In the genomic region with DNA sequence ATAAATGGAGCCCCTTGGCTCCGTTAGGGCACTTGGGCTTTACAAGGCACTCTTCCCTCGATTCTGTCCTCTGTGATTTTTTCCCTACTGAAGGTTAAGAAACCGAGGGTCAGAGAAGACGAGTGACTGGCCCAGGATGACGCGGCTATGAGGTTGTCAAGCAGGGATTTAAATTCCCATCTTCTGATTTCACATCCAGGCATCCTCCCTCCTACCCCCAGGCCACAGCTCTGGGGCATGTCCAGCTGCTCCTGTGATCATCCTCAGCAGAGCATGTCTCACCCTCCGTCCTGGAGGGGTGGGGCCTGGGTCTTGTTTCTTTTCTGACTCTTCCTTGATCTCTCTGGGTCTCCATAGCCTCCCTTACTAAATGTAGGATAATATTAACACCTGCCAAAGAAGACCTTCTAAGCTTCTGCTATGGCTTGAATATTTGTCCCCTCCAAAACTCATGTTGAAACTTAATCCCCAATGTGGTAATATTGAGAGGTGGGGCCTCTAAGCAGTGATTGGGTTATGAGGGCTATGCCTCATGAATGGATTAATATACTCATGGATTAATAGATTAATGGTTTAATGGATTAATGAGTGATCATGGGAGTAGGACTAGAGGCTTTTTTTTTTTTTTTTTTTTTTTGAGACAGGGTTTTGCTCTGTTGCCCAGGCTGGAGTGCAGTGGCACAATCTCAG, we compare ENCODE assay signal across 15 cellular contexts. TPM values are rescaled to one million over a fixed set of nuclear protein-coding genes. Genes with fewer than 3 reads are reported as not detected.
DNase-seq lines count a peak whose midpoint lies in the region; ATAC-seq, FAIRE-seq and TF ChIP-seq lines count a peak whose summit lies in the region.
"Had no signal": no experiment of that assay in that cellular context is flagged by ENCODE, and none has a peak within 500 bp of the region (broad histone marks: within the 10 kb centered on the region; RNA-seq: fewer than 3 reads in every experiment).

No MANE protein-coding gene starts in this region.

- DNase-seq in A549 (ENCODE audit: low read depth in 1 of 2, low spot score in 1 of 2) (peak; percentile 33 to 76), HCT116 (ENCODE audit: low read depth, low spot score) (no peak), WTC11 (ENCODE audit: low spot score) (no peak), glomerular visceral epithelial cell (ENCODE audit: extremely low spot score) (peak; percentile 86), dermis blood vessel endothelial cell (no peak), dorsolateral prefrontal cortex (no peak)
- no peak for DNase-seq in activated CD4-positive, alpha-beta T cell treated with anti-CD3 and anti-CD28 coated beads for 36 hours
- DNase-seq: activated naive CD4-positive, alpha-beta T cell treated with anti-CD3 and anti-CD28 coated beads for 36 hours; colonic mucosa; left ventricle myocardium superior; NCI-H2227 treated with DMSO at 0.1 percent for 48 hours; spleen; upper lobe of right lung had no signal

- BruUV-seq in HCT116 (replicated peaks; lab: Mats Ljungman, UMichigan): no TSS peak

- no peak; a peak in 1 of 5 replicates for TF ChIP-seq EP300 in A549 (IDR thresholded peaks at IDR 0.05)

- no peaks in the 10 kb centered on the region for H3K79me2 ChIP-seq in HCT116 (ENCODE audit: insufficient read depth, low read length)

- H3K9me3 Mint-ChIP-seq in WTC11: no peaks in the 10 kb centered on the region
- no peaks in the 10 kb centered on the region for H3K9me3 Mint-ChIP-seq in activated CD4-positive, alpha-beta T cell treated with anti-CD3 and anti-CD28 coated beads for 36 hours (ENCODE audit: low read depth)
- H3K9me3 Mint-ChIP-seq: activated naive CD4-positive, alpha-beta T cell treated with anti-CD3 and anti-CD28 coated beads for 36 hours had no signal

- peak overlapping the region; percentile 64 for H3K4me2 ChIP-seq in A549
- peak overlapping the region; percentile 80 for H3K4me2 ChIP-seq in HCT116 (ENCODE audit: low read length)

- no peak for FAIRE-seq in A549 (lab: Jason Lieb, UNC)

- no peaks in the 10 kb centered on the region for H4K20me1 ChIP-seq in HCT116 (ENCODE audit: insufficient read depth)

- CTCF ChIA-PET in A549 (lab: Yijun Ruan, JAX): interaction anchor here (1.3 to 6.1 kb wide), 5 partner anchors 13 to 68 kb away, joined by 3 to 42 read pairs (median 9); partner anchors contain the start of gene CD52
- CTCF ChIA-PET in HCT116 (lab: Charles Lee): interaction anchor here (1.0 kb wide), 1 partner anchor 15 kb away, joined by 3 read pairs; no protein-coding TSS in a partner anchor
- CTCF ChIA-PET in WTC11 (lab: Charles Lee): interaction anchor here (1.3 to 2.9 kb wide), 4 partner anchors 10 to 63 kb away, joined by 5 to 11 read pairs (median 7); no protein-coding TSS in a partner anchor
- CTCF ChIA-PET in activated CD4-positive, alpha-beta T cell treated with anti-CD3 and anti-CD28 coated beads for 36 hours (lab: Charles Lee): interaction anchor here (0.6 to 1.0 kb wide), 2 partner anchors 9 to 21 kb away, joined by 3 to 4 read pairs; no protein-coding TSS in a partner anchor

- TF ChIP-seq POLR2A in A549 (IDR thresholded peaks at IDR 0.05; ENCODE audit: low read length) (no peak), HCT116 (IDR thresholded peaks at IDR 0.05; ENCODE audit: borderline replicate concordance, extremely low read depth, insufficient read depth, insufficient read length) (no peak)

- 31% methylated on average over 7 of the region's 7 CpGs for WGBS in A549 (ENCODE audit: missing lambda C conversion rate)

- H3K9me3 ChIP-seq in A549: no peaks in the 10 kb centered on the region
- no peaks in the 10 kb centered on the region for H3K9me3 ChIP-seq in HCT116 (ENCODE audit: control insufficient read depth in 1 of 2, insufficient read depth in 1 of 2, low read depth in 1 of 2, low read length in 2 of 2)
- H3K9me3 ChIP-seq: colonic mucosa, neutrophil, spleen, upper lobe of right lung had no signal

- RAD21 ChIA-PET in HCT116 (lab: Charles Lee; ENCODE audit: low non-redundant PET in 1 of 2, low total read pairs in 2 of 2, uncharacterized antibody in 2 of 2, unreplicated experiment in 2 of 2): no interaction called here

- H3K27me3 Mint-ChIP-seq in WTC11 (ENCODE audit: low read depth): no peaks in the 10 kb centered on the region
- H3K27me3 Mint-ChIP-seq in activated CD4-positive, alpha-beta T cell treated with anti-CD3 and anti-CD28 coated beads for 36 hours: no peaks in the 10 kb centered on the region

- H3K4me3 ChIP-seq in A549: no peak overlapping the region
- no peak overlapping the region for H3K4me3 ChIP-seq in HCT116 (replicated peaks in 1 of 2; ENCODE audit: low read depth in 1 of 2, low read length in 2 of 2)
- no peak overlapping the region for H3K4me3 ChIP-seq in dorsolateral prefrontal cortex
- H3K4me3 ChIP-seq: colonic mucosa, spleen, upper lobe of right lung had no signal

- peaks cover 32% of the 10 kb centered on the region for H3K4me1 Mint-ChIP-seq in WTC11
- H3K4me1 Mint-ChIP-seq in activated CD4-positive, alpha-beta T cell treated with anti-CD3 and anti-CD28 coated beads for 36 hours: no peaks in the 10 kb centered on the region

- no peak overlapping the region for H3K9ac ChIP-seq in HCT116 (ENCODE audit: low read length)

- peak overlapping the region; percentile 78 to 95 for H3K27ac ChIP-seq in A549
- no peak overlapping the region for H3K27ac ChIP-seq in HCT116 (ENCODE audit: low read depth, low read length)
- H3K27ac ChIP-seq in dorsolateral prefrontal cortex: no peak overlapping the region
- H3K27ac ChIP-seq: colonic mucosa, neutrophil, spleen, upper lobe of right lung had no signal

- H3K36me3 Mint-ChIP-seq in WTC11: no peaks in the 10 kb centered on the region
- H3K36me3 Mint-ChIP-seq in activated CD4-positive, alpha-beta T cell treated with anti-CD3 and anti-CD28 coated beads for 36 hours (ENCODE audit: low read depth): no peaks in the 10 kb centered on the region

- H3K27me3 ChIP-seq in HCT116 (ENCODE audit: insufficient read depth, low read length): no peaks in the 10 kb centered on the region
- peaks cover 0 to 6% (median 0%) of the 10 kb centered on the region in 45 donors for H3K27me3 ChIP-seq in dorsolateral prefrontal cortex
- H3K27me3 ChIP-seq: colonic mucosa, neutrophil had no signal

- intact Hi-C loops in HCT116 (cut with micrococcal nuclease) (no loop called here), dorsolateral prefrontal cortex (cut with DNase I) (no loop called here)
- intact Hi-C loops in activated CD4-positive, alpha-beta T cell treated with anti-CD3 and anti-CD28 coated beads for 36 hours (cut with DNase I, micrococcal nuclease): no loop called here

- no peaks in the 10 kb centered on the region for H3K36me3 ChIP-seq in HCT116 (ENCODE audit: control insufficient read depth in 1 of 2, insufficient read depth in 2 of 2, low read length in 2 of 2)
- H3K36me3 ChIP-seq: colonic mucosa, neutrophil, spleen, upper lobe of right lung had no signal

- H3K4me1 ChIP-seq in A549: peaks cover 56% of the 10 kb centered on the region
- peaks cover 49 to 54% of the 10 kb centered on the region in 2 experiments for H3K4me1 ChIP-seq in HCT116 (ENCODE audit: control insufficient read depth in 1 of 2, insufficient read depth in 2 of 2, low read length in 2 of 2)
- H3K4me1 ChIP-seq: spleen, upper lobe of right lung had no signal

- 0 out of 2 replicates have a peak overlapping the region, but pooled peaks have one; percentile 26 for H3K27ac Mint-ChIP-seq in WTC11
- no peak overlapping the region for H3K27ac Mint-ChIP-seq in activated CD4-positive, alpha-beta T cell treated with anti-CD3 and anti-CD28 coated beads for 36 hours
- H3K27ac Mint-ChIP-seq: activated naive CD4-positive, alpha-beta T cell treated with anti-CD3 and anti-CD28 coated beads for 36 hours had no signal

- no peak overlapping the region for H3K4me3 Mint-ChIP-seq in WTC11
- no peak overlapping the region for H3K4me3 Mint-ChIP-seq in activated CD4-positive, alpha-beta T cell treated with anti-CD3 and anti-CD28 coated beads for 36 hours
- H3K4me3 Mint-ChIP-seq: activated naive CD4-positive, alpha-beta T cell treated with anti-CD3 and anti-CD28 coated beads for 36 hours had no signal

- no peak for TF ChIP-seq RAD21 in A549 (conservative IDR thresholded peaks at IDR 0.05 in 1 of 2, IDR thresholded peaks at IDR 0.05 in 1 of 2)
- no peak for TF ChIP-seq RAD21 in HCT116 (IDR thresholded peaks at IDR 0.05; ENCODE audit: low read depth)

- TF ChIP-seq CTCF in A549 (IDR thresholded peaks at IDR 0.05): no peak
- no peak for TF ChIP-seq CTCF in HCT116 (IDR thresholded peaks at IDR 0.05 in 2 of 3, conservative IDR thresholded peaks at IDR 0.05 in 1 of 3; ENCODE audit: borderline replicate concordance in 1 of 3, insufficient read depth in 1 of 3, low read depth in 2 of 3, low read length in 2 of 3)
- no peak for TF ChIP-seq CTCF in WTC11 (IDR thresholded peaks at IDR 0.05)
- TF ChIP-seq CTCF in dorsolateral prefrontal cortex (IDR thresholded peaks at IDR 0.05 in 54 of 56, conservative IDR thresholded peaks at IDR 0.05 in 2 of 56; ENCODE audit: low read depth in 1 of 56, partially characterized antibody in 56 of 56): no peak

- POLR2A ChIA-PET in A549 (lab: Yijun Ruan, JAX): no interaction called here
- POLR2A ChIA-PET in HCT116 (lab: Charles Lee): interaction anchor here (0.7 kb wide), 1 partner anchor 643 kb away, joined by 4 read pairs; no protein-coding TSS in a partner anchor
- POLR2A ChIA-PET in WTC11 (lab: Charles Lee): no interaction called here
- POLR2A ChIA-PET in activated CD4-positive, alpha-beta T cell treated with anti-CD3 and anti-CD28 coated beads for 36 hours (lab: Charles Lee): interaction anchor here (0.5 kb wide), 1 partner anchor 281 kb away, joined by 3 read pairs; no protein-coding TSS in a partner anchor

- H3K9me2 ChIP-seq in HCT116 (ENCODE audit: insufficient read depth): no peaks in the 10 kb centered on the region

- ATAC-seq in A549 (peak; percentile 61 to 73), HCT116 (no peak), WTC11 (no peak), GM19397 (IDR thresholded peaks at IDR 0.05; ENCODE audit: unreplicated experiment) (no peak)
- no peak for ATAC-seq in activated CD4-positive, alpha-beta T cell treated with anti-CD3 and anti-CD28 coated beads for 36 hours
- ATAC-seq: left ventricle myocardium superior, upper lobe of right lung had no signal

- no peak overlapping the region for H2AFZ ChIP-seq in HCT116 (ENCODE audit: low read depth, low read length, poor library complexity, severe bottlenecking)

RNA-seq across cellular contexts. Expression of gene CRYBG2, which starts 4.6 kb away (rescaled TPM):
- polyA plus RNA-seq in A549 (2011; rRNA removed): 0.67 and 1.1 TPM in 2 replicates
- polyA plus RNA-seq in A549 (2012; cell fraction: cytosol; rRNA removed): 2.0 and 2.1 TPM in 2 replicates
- polyA plus RNA-seq in A549 (2012; cell fraction: nucleus; rRNA removed): 4.9 and 8.7 TPM in 2 replicates
- polyA plus RNA-seq in A549 (2017; fragmentation: RNase III; extraction: RNeasy Plus Mini Kit Qiagen cat#74134 plus additional on column Dnase treatment): 2.3 to 2.7 TPM (median 2.4 TPM) in 3 replicates
- 2.0 and 3.8 TPM in 2 replicates for polyA minus RNA-seq in A549 (2011; rRNA and poly(A)+ RNA removed)
- 10.5 TPM for total RNA-seq in HCT116 (2021; ENCODE audit: unreplicated experiment)
- polyA plus RNA-seq in HCT116 (2012): 11.8 and 13.8 TPM in 2 replicates
- total RNA-seq in WTC11 (2021): 14.4 to 21.1 TPM (median 17.8 TPM) in 3 replicates
- 0.70 TPM in 1 of 2 replicates, not detected in the other for total RNA-seq in dermis blood vessel endothelial cell
- total RNA-seq in activated CD4-positive, alpha-beta T cell treated with anti-CD3 and anti-CD28 coated beads for 36 hours: 1 to 10 TPM; 1.5 to 1.6 TPM
- total RNA-seq in dorsolateral prefrontal cortex: 1 to 10 TPM in 1 of 120 experiments, under 1 TPM in 1, not detected in 118; 0.14 to 1.2 TPM
- total RNA-seq: left ventricle myocardium superior had no signal

RNA-seq across cellular contexts. Expression of gene ZNF683, which starts 23.2 kb away (rescaled TPM):
- not detected in 2 replicates for polyA plus RNA-seq in A549 (2011; rRNA removed)
- not detected in 2 replicates for polyA plus RNA-seq in A549 (2012; cell fraction: cytosol; rRNA removed)
- polyA plus RNA-seq in A549 (2012; cell fraction: nucleus; rRNA removed): not detected in 2 replicates
- polyA plus RNA-seq in A549 (2017; fragmentation: RNase III; extraction: RNeasy Plus Mini Kit Qiagen cat#74134 plus additional on column Dnase treatment): not detected in 3 replicates
- polyA minus RNA-seq in A549 (2011; rRNA and poly(A)+ RNA removed): not detected in 2 replicates
- total RNA-seq in HCT116 (2021; ENCODE audit: unreplicated experiment): not detected
- not detected in 2 replicates for polyA plus RNA-seq in HCT116 (2012)
- total RNA-seq in WTC11 (2021): not detected in 3 replicates
- not detected in 2 replicates for total RNA-seq in dermis blood vessel endothelial cell
- total RNA-seq in activated CD4-positive, alpha-beta T cell treated with anti-CD3 and anti-CD28 coated beads for 36 hours: not detected
- under 1 TPM in 6 of 120 experiments, not detected in 114; 0.26 to 0.76 (median 0.51) TPM for total RNA-seq in dorsolateral prefrontal cortex
- total RNA-seq: activated naive CD4-positive, alpha-beta T cell treated with anti-CD3 and anti-CD28 coated beads for 36 hours; left ventricle myocardium superior had no signal

RNA-seq across cellular contexts. Expression of gene CD52, which starts 31.6 kb away (rescaled TPM):
- polyA plus RNA-seq in A549 (2011; rRNA removed) (not detected in 2 replicates), A549 (2017; fragmentation: RNase III; extraction: RNeasy Plus Mini Kit Qiagen cat#74134 plus additional on column Dnase treatment) (not detected in 3 replicates)
- not detected in 2 replicates for polyA plus RNA-seq in A549 (2012; cell fraction: cytosol; rRNA removed)
- polyA plus RNA-seq in A549 (2012; cell fraction: nucleus; rRNA removed): not detected in 2 replicates
- not detected in 2 replicates for polyA minus RNA-seq in A549 (2011; rRNA and poly(A)+ RNA removed)
- total RNA-seq in HCT116 (2021; ENCODE audit: unreplicated experiment) (2.0 TPM), WTC11 (2021) (2.8 to 3.7 TPM (median 3.4 TPM) in 3 replicates), dermis blood vessel endothelial cell (not detected in 2 replicates), dorsolateral prefrontal cortex (10 to 100 TPM in 2 of 120 experiments, 1 to 10 TPM in 109, not detected in 9; 1.1 to 20.8 (median 2.9) TPM)
- 0.62 and 0.95 TPM in 2 replicates for polyA plus RNA-seq in HCT116 (2012)
- 100 to 1,000 TPM; 216 to 217 TPM for total RNA-seq in activated CD4-positive, alpha-beta T cell treated with anti-CD3 and anti-CD28 coated beads for 36 hours

RNA-seq across cellular contexts. Expression of gene UBXN11, which starts 42.9 kb away (rescaled TPM):
- polyA plus RNA-seq in A549 (2011; rRNA removed): 6.8 and 7.6 TPM in 2 replicates
- polyA plus RNA-seq in A549 (2012; cell fraction: cytosol; rRNA removed): 17.0 and 17.5 TPM in 2 replicates
- 104 and 106 TPM in 2 replicates for polyA plus RNA-seq in A549 (2012; cell fraction: nucleus; rRNA removed)
- 10.6 to 12.7 TPM (median 10.8 TPM) in 3 replicates for polyA plus RNA-seq in A549 (2017; fragmentation: RNase III; extraction: RNeasy Plus Mini Kit Qiagen cat#74134 plus additional on column Dnase treatment)
- polyA minus RNA-seq in A549 (2011; rRNA and poly(A)+ RNA removed): 8.8 and 10.3 TPM in 2 replicates
- 19.3 TPM for total RNA-seq in HCT116 (2021; ENCODE audit: unreplicated experiment)
- 20.8 and 22.3 TPM in 2 replicates for polyA plus RNA-seq in HCT116 (2012)
- total RNA-seq in WTC11 (2021): 12.4 to 14.1 TPM (median 14.1 TPM) in 3 replicates
- total RNA-seq in dermis blood vessel endothelial cell: 2.3 and 3.6 TPM in 2 replicates
- 10 to 100 TPM; 19.4 to 22.2 TPM for total RNA-seq in activated CD4-positive, alpha-beta T cell treated with anti-CD3 and anti-CD28 coated beads for 36 hours
- total RNA-seq in dorsolateral prefrontal cortex: 10 to 100 TPM; 17.6 to 43.2 (median 31.5) TPM

Comparison
In these comparisons a context has a peak if more than half of its experiments do, and no peak if none do; other contexts are left out.
1. ATAC-seq: peak in A549 (2 of 2); none in HCT116 (single experiment), WTC11 (single experiment), activated CD4-positive, alpha-beta T cell treated with anti-CD3 and anti-CD28 coated beads for 36 hours (single experiment) and GM19397 (single experiment).
2. DNase-seq: peak in A549 (2 of 2) and glomerular visceral epithelial cell (single experiment); none in HCT116 (single experiment), WTC11 (single experiment), dermis blood vessel endothelial cell (single experiment), activated CD4-positive, alpha-beta T cell treated with anti-CD3 and anti-CD28 coated beads for 36 hours (single experiment) and dorsolateral prefrontal cortex (0 of 10).
3. H3K27ac ChIP-seq: peak in A549 (2 of 2); none in HCT116 (single experiment) and dorsolateral prefrontal cortex (0 of 59).
4. RNA of gene CD52, which starts 31.6 kb away (total RNA-seq): 216 to 217 TPM in activated CD4-positive, alpha-beta T cell treated with anti-CD3 and anti-CD28 coated beads for 36 hours; 2.8 to 3.7 TPM in WTC11, 1.1 to 20.8 TPM in dorsolateral prefrontal cortex, 2.0 TPM in HCT116 (single experiment) and not detected in dermis blood vessel endothelial cell; every median in the first group is over 4 times any median in the second.
5. POLR2A ChIA-PET loops: an anchor here in HCT116 (0.7 kb wide) and activated CD4-positive, alpha-beta T cell treated with anti-CD3 and anti-CD28 coated beads for 36 hours (0.5 kb wide); none called in A549 and WTC11.
6. Of the 8 proteins assayed by ChIP-seq in both WTC11 and A549: peak only in WTC11: none; only in A549: MAX; in both: none; in neither: 7.